In genomic region chr13:33261426-33262068, GRCh38 we compare ENCODE assay signal across 14 cellular contexts. TPM values are rescaled to one million over a fixed set of nuclear protein-coding genes. Genes with fewer than 3 reads are reported as not detected.
A peak's percentile ranks its signal among the peaks of the same experiment; 100 is the strongest.
DNase-seq lines count a peak whose midpoint lies in the region; ATAC-seq and TF ChIP-seq lines count a peak whose summit lies in the region.
"Had no signal": no experiment of that assay in that cellular context is flagged by ENCODE, and none has a peak within 500 bp of the region (broad histone marks: within the 10 kb centered on the region; RNA-seq: fewer than 3 reads in every experiment).

No MANE protein-coding gene starts in this region.

- H3K4me1 Mint-ChIP-seq in brain: peaks cover 97% of the 10 kb centered on the region

- H3K27me3 Mint-ChIP-seq in brain: peaks cover 6% of the 10 kb centered on the region

- peak overlapping the region in 1 of 5 experiments; percentile 1 for H3K4me3 Mint-ChIP-seq in brain
- H3K4me3 Mint-ChIP-seq: T-helper 1 cell treated with Interleukin-12 subunit alpha and Interleukin-12 subunit beta and Interleukin-4 antibody, amounts not matched to agents 30 μg/mL and 1 μg/mL, for 36 hours had no signal

- H3K4me3 ChIP-seq in rectal smooth muscle tissue (ENCODE audit: low read length): no peak overlapping the region

- H3K27me3 ChIP-seq in rectal smooth muscle tissue (ENCODE audit: control insufficient read depth, insufficient read depth, low read length): no peaks in the 10 kb centered on the region

- no peaks in the 10 kb centered on the region for H3K36me3 ChIP-seq in rectal smooth muscle tissue (ENCODE audit: control insufficient read depth, insufficient read depth, low read length)

- DNase-seq in Ammon's horn (ENCODE audit: low spot score) (peak; percentile 66), hippocampal formation (lab: John Stamatoyannopoulos, UW) (peak; percentile 38 to 68), H4 (ENCODE audit: low spot score) (no peak), CD1c-positive myeloid dendritic cell (ENCODE audit: extremely low spot score) (no peak), iPS-NIHi7 (ENCODE audit: extremely low spot score) (no peak)
- DNase-seq: activated CD4-positive, alpha-beta T cell treated with anti-CD3 and anti-CD28 coated beads, Interleukin-2, amount 50 U/mL, for 48 hours; activated effector memory CD4-positive, alpha-beta T cell treated with anti-CD3 and anti-CD28 coated beads, Interleukin-2, amount 50 U/mL, for 16 hours; erythroblast; MV-4-11; stimulated activated CD4-positive, alpha-beta T cell treated with anti-CD3 and anti-CD28 coated beads, Interleukin-15, amount 100 ng/mL, for 24 hours had no signal

- H3K4me1 ChIP-seq in rectal smooth muscle tissue (ENCODE audit: control insufficient read depth, insufficient read depth, low read length): peaks cover 24% of the 10 kb centered on the region

- H3K27ac ChIP-seq in rectal smooth muscle tissue (ENCODE audit: low read depth, low read length): peak overlapping the region; percentile 71

- no peaks in the 10 kb centered on the region for H3K36me3 Mint-ChIP-seq in brain

- H3K9ac ChIP-seq in rectal smooth muscle tissue (ENCODE audit: low read length): no peak overlapping the region

- no peak for TF ChIP-seq CTCF in brain (conservative IDR thresholded peaks at IDR 0.05)

- no peak for ATAC-seq in HG03175 (IDR thresholded peaks at IDR 0.05; ENCODE audit: unreplicated experiment)

- H3K27ac Mint-ChIP-seq in brain: peak overlapping the region in 4 of 5 experiments; percentile 28 to 96 (median 77)
- H3K27ac Mint-ChIP-seq: T-helper 1 cell treated with Interleukin-12 subunit alpha and Interleukin-12 subunit beta and Interleukin-4 antibody, amounts not matched to agents 30 μg/mL and 1 μg/mL, for 36 hours had no signal

- no peaks in the 10 kb centered on the region for H3K9me3 Mint-ChIP-seq in brain
- H3K9me3 Mint-ChIP-seq: T-helper 1 cell treated with Interleukin-12 subunit alpha and Interleukin-12 subunit beta and Interleukin-4 antibody, amounts not matched to agents 30 μg/mL and 1 μg/mL, for 36 hours had no signal

RNA-seq across cellular contexts. Expression of gene STARD13, which starts 24.0 kb away (rescaled TPM):
- 3.2 TPM for polyA plus RNA-seq in brain (ENCODE audit: insufficient read depth, low read depth, low replicate concordance)
- 1.6 and 1.8 TPM in 2 replicates for total RNA-seq in H4 (2014; rRNA removed; shearing (Covaris generic))

Comparison
In these comparisons a context has a peak if more than half of its experiments do, and no peak if none do; other contexts are left out.
1. DNase-seq: peak in Ammon's horn (single experiment) and hippocampal formation (2 of 2); none in H4 (single experiment), CD1c-positive myeloid dendritic cell (single experiment) and iPS-NIHi7 (single experiment).